ENCODE assay signal across 1 cellular context in genomic region chr9:1009101-1009707, GRCh38.
A peak's percentile ranks its signal among the peaks of the same experiment; 100 is the strongest.
TF ChIP-seq lines count a peak whose summit lies in the region.

No MANE protein-coding gene starts in this region.

TF ChIP-seq in GM12878, 131 proteins besides CTCF, POLR2A, EP300 and RAD21 (continued from another document):
- TF ChIP-seq BCL3 (IDR thresholded peaks at IDR 0.05; ENCODE audit: borderline replicate concordance, insufficient read depth, low read depth, low read length, poor library complexity, severe bottlenecking) = no peak
- no peak for TF ChIP-seq SIN3A (IDR thresholded peaks at IDR 0.05; ENCODE audit: low read depth, low read length)
- peak; percentile 61 for TF ChIP-seq RUNX3 (IDR thresholded peaks at IDR 0.05; ENCODE audit: low read length)
- peak; percentile 18; the same call in 1 of the 2 replicates for TF ChIP-seq ZNF687 (IDR thresholded peaks at IDR 0.05)
- TF ChIP-seq RB1 (IDR thresholded peaks at IDR 0.05; ENCODE audit: borderline replicate concordance) = 0 out of 2 replicates have a peak, but pooled peaks have one; percentile 40
- peak; percentile 55 for TF ChIP-seq SKIL (IDR thresholded peaks at IDR 0.05; ENCODE audit: low read depth, poor library complexity, severe bottlenecking)
TF ChIP-seq in GM12878: peak in this region for 25.
